In the genomic region with DNA sequence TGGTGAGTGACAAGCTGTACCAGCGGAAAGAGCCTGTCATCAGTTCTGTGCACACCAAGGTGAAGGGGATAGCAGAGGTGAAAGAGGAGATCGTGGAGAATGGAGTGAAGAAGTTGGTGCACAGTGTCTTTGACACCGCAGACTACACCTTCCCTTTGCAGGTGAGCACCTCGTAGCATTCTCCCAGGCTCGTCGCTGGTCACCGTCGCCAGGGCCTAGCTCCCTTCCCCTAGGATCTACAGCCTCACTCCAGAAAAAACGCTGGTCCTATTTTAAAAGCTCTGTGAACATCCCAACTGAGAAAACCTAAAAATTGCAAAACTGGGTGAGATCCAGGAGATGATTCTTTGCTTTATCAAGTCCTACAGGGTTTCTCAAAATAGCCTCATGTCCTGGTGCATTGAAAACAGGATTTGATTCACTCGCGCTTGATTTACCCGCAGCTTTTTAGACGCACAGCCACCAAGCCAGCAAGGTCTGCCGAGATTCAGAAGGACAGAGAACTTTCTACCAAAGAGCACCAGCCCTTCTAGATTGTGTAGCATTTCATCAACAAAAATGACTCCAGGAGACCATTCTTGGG, we compare ENCODE assay signal across 19 cellular contexts. TPM values are rescaled to one million over a fixed set of nuclear protein-coding genes. Genes with fewer than 3 reads are reported as not detected.
"Had no signal": no experiment of that assay in that cellular context is flagged by ENCODE, and none has a peak within 500 bp of the region (broad histone marks: within the 10 kb centered on the region; RNA-seq: fewer than 3 reads in every experiment).

No MANE protein-coding gene starts in this region.

- H3K27ac ChIP-seq: ascending aorta, brain microvascular endothelial cell, left ventricle myocardium inferior, pancreas, psoas muscle, right atrium auricular region, thoracic aorta had no signal

- DNase-seq: activated CD4-positive, alpha-beta T cell treated with anti-CD3 and anti-CD28 coated beads for 36 hours; activated CD4-positive, alpha-beta T cell treated with anti-CD3 and anti-CD28 coated beads, Interleukin-2, amount 50 U/mL, for 4 hours; activated CD4-positive, CD25-positive, alpha-beta regulatory T cell; activated effector memory CD4-positive, alpha-beta T cell treated with Interleukin-2 at 50 U/mL for 16 hours; activated naive CD4-positive, alpha-beta T cell treated with Interleukin-2 at 50 U/mL for 16 hours; activated T-cell treated with anti-CD3 and anti-CD28 coated beads for 4 hours; brain microvascular endothelial cell; effector memory CD4-positive, alpha-beta T cell; left ventricle myocardium inferior; pancreas; psoas muscle; stimulated activated CD4-positive, alpha-beta T cell treated with anti-CD3 and anti-CD28 coated beads, Interleukin-1b, Interleukin-23, amount 100 ng/mL, for 48 hours; stimulated activated naive B cell treated with anti-CD40 and anti-IgM and Interleukin-4, amounts not matched to agents 10 μg/mL and 1 μg/mL and 100 μg/mL, for 72 hours; trophoblast cell had no signal

- H3K36me3 ChIP-seq: ascending aorta, brain microvascular endothelial cell, pancreas, right atrium auricular region had no signal

- H3K4me2 ChIP-seq: smooth muscle cell had no signal

- ATAC-seq: activated CD4-positive, alpha-beta T cell treated with anti-CD3 and anti-CD28 coated beads for 36 hours; pancreas; psoas muscle; stimulated activated naive B cell treated with anti-CD40 and anti-IgM and Interleukin-4, amounts not matched to agents 10 μg/mL and 1 μg/mL and 100 μg/mL, for 72 hours had no signal

- H3K4me3 ChIP-seq: ascending aorta, left ventricle myocardium inferior, pancreas, psoas muscle, right atrium auricular region, smooth muscle cell, thoracic aorta had no signal

- H3K4me1 ChIP-seq: ascending aorta, left ventricle myocardium inferior, pancreas, psoas muscle, right atrium auricular region had no signal

- H3K27me3 ChIP-seq: ascending aorta, pancreas, right atrium auricular region had no signal

- H3K9me3 ChIP-seq: pancreas, psoas muscle had no signal

RNA-seq across cellular contexts. Expression of a gene that starts 22.2 kb away (rescaled TPM):
- total RNA-seq: epithelial cell of proximal tubule had no signal
